ENCODE assay signal across 8 cellular contexts in genomic region chr22:21836486-21836885, GRCh38. TPM values are rescaled to one million over a fixed set of nuclear protein-coding genes. Genes with fewer than 3 reads are reported as not detected.
DNase-seq lines count a peak whose midpoint lies in the region; ATAC-seq and TF ChIP-seq lines count a peak whose summit lies in the region.
"Not testable (repeated sequence)": the region's sequence is repeated elsewhere in the genome, so short reads cannot be mapped to it uniquely, and the experiment has no call there.

No MANE protein-coding gene starts in this region.

- H3K27ac ChIP-seq in GM23248 (peak overlapping the region; percentile 82), ascending aorta (peak overlapping the region; percentile 68 to 87), heart left ventricle (peak overlapping the region in 10 of 12 donors; percentile 77 to 93 (median 89)), uterus (peak overlapping the region; percentile 87 to 97)

- not testable (repeated sequence) for TF ChIP-seq POLR2A in heart left ventricle (IDR thresholded peaks at IDR 0.05); uterus (IDR thresholded peaks at IDR 0.05)

- H3K9me3 ChIP-seq in GM23248 (ENCODE audit: low read depth); ascending aorta; heart left ventricle; uterus: not testable (repeated sequence)

- not testable (repeated sequence) for H2AFZ ChIP-seq in GM23248

- intact Hi-C loops in ascending aorta (cut with DNase I) = loop anchor here (2.0 kb wide), 2 partner anchors 20 to 30 kb away; partner anchors contain the start of gene MAPK1
- intact Hi-C loops in heart left ventricle (cut with DNase I); uterus (cut with DNase I; ENCODE audit: low total_unique reads): not testable (repeated sequence)

- not testable (repeated sequence) for H3K9me2 ChIP-seq in GM23248 (ENCODE audit: insufficient read depth)

- not testable (repeated sequence) for H3K4me3 Mint-ChIP-seq in chondrocyte (ENCODE audit: unreplicated experiment); memory B cell; osteocyte (ENCODE audit: unreplicated experiment); stimulated activated memory B cell treated with anti-CD40 and anti-IgM and Interleukin-4, amounts not matched to agents 10 μg/mL and 1 μg/mL and 100 μg/mL, for 72 hours

- H4K20me1 ChIP-seq in GM23248 (ENCODE audit: insufficient read depth) = peaks cover 23% of the 10 kb centered on the region

- not testable (repeated sequence) for H3K9me3 Mint-ChIP-seq in chondrocyte (ENCODE audit: low read depth); memory B cell; osteocyte (ENCODE audit: unreplicated experiment); stimulated activated memory B cell treated with anti-CD40 and anti-IgM and Interleukin-4, amounts not matched to agents 10 μg/mL and 1 μg/mL and 100 μg/mL, for 72 hours

- H3K36me3 Mint-ChIP-seq in chondrocyte (ENCODE audit: low read depth); memory B cell; osteocyte (ENCODE audit: unreplicated experiment): not testable (repeated sequence)
- peaks cover 14% of the 10 kb centered on the region for H3K36me3 Mint-ChIP-seq in stimulated activated memory B cell treated with anti-CD40 and anti-IgM and Interleukin-4, amounts not matched to agents 10 μg/mL and 1 μg/mL and 100 μg/mL, for 72 hours

- not testable (repeated sequence) for H3K27me3 ChIP-seq in GM23248 (replicated peaks; ENCODE audit: insufficient read depth); ascending aorta; heart left ventricle; uterus

- in situ Hi-C loops in GM23248 (cut with MboI) = not testable (repeated sequence)

- peaks cover 38% of the 10 kb centered on the region; the same call in 1 of the 2 replicates for H3F3A ChIP-seq in GM23248 (ENCODE audit: insufficient read depth)

- not testable (repeated sequence) for TF ChIP-seq CTCF in ascending aorta (IDR thresholded peaks at IDR 0.05); chondrocyte (IDR thresholded peaks at IDR 0.05); heart left ventricle (IDR thresholded peaks at IDR 0.05); osteocyte (IDR thresholded peaks at IDR 0.05); uterus (IDR thresholded peaks at IDR 0.05)

- H3K9ac ChIP-seq in GM23248 = not testable (repeated sequence)

- DNase-seq in GM23248; ascending aorta (ENCODE audit: low spot score in 2 of 2); chondrocyte (ENCODE audit: low spot score); heart left ventricle; memory B cell (ENCODE audit: low spot score in 2 of 2); osteocyte (ENCODE audit: extremely low spot score, unreplicated experiment); uterus: not testable (repeated sequence)

- WGBS in GM23248 (ENCODE audit: low coverage in 1 of 2, low lambda C conversion rate in 2 of 2, missing lambda C conversion rate in 2 of 2), 2 experiments = 92 to 95% methylated on average over 15 of the region's 15 CpGs
- WGBS in heart left ventricle, 4 donors = 92 to 97% (median 95%) methylated on average over 15 of the region's 15 CpGs

- H3K4me1 ChIP-seq in GM23248 (ENCODE audit: insufficient read depth) (peaks cover 35% of the 10 kb centered on the region), ascending aorta (peaks cover 2 to 41% of the 10 kb centered on the region in 2 donors), heart left ventricle (peaks cover 10 to 73% (median 55%) of the 10 kb centered on the region in 12 donors)
- H3K4me1 ChIP-seq in uterus = not testable (repeated sequence)

- H3K27ac Mint-ChIP-seq in chondrocyte (ENCODE audit: unreplicated experiment) = peak overlapping the region; percentile 80
- H3K27ac Mint-ChIP-seq in memory B cell = peak overlapping the region; percentile 94
- H3K27ac Mint-ChIP-seq in osteocyte (ENCODE audit: unreplicated experiment) = peak overlapping the region; percentile 78
- H3K27ac Mint-ChIP-seq in stimulated activated memory B cell treated with anti-CD40 and anti-IgM and Interleukin-4, amounts not matched to agents 10 μg/mL and 1 μg/mL and 100 μg/mL, for 72 hours = peak overlapping the region; percentile 86

- peak overlapping the region; percentile 76 for H3K4me2 ChIP-seq in GM23248 (ENCODE audit: unreplicated experiment)

- not testable (repeated sequence) for H3K36me3 ChIP-seq in GM23248 (ENCODE audit: low read depth); ascending aorta; heart left ventricle; uterus

- not testable (repeated sequence) for H3K4me3 ChIP-seq in GM23248, ascending aorta, heart left ventricle, uterus

- peaks cover 99% of the 10 kb centered on the region for H3K79me2 ChIP-seq in GM23248 (ENCODE audit: insufficient read depth)

- H3K27me3 Mint-ChIP-seq in chondrocyte (ENCODE audit: low read depth); memory B cell; osteocyte (ENCODE audit: unreplicated experiment); stimulated activated memory B cell treated with anti-CD40 and anti-IgM and Interleukin-4, amounts not matched to agents 10 μg/mL and 1 μg/mL and 100 μg/mL, for 72 hours: not testable (repeated sequence)

- H3K4me1 Mint-ChIP-seq in chondrocyte (ENCODE audit: low read depth) = peaks cover 56% of the 10 kb centered on the region
- H3K4me1 Mint-ChIP-seq in memory B cell = peaks cover 47% of the 10 kb centered on the region
- peaks cover 49% of the 10 kb centered on the region for H3K4me1 Mint-ChIP-seq in osteocyte (ENCODE audit: unreplicated experiment)
- peaks cover 72% of the 10 kb centered on the region for H3K4me1 Mint-ChIP-seq in stimulated activated memory B cell treated with anti-CD40 and anti-IgM and Interleukin-4, amounts not matched to agents 10 μg/mL and 1 μg/mL and 100 μg/mL, for 72 hours

- not testable (repeated sequence) for ATAC-seq in heart left ventricle; memory B cell (ENCODE audit: low read depth); stimulated activated memory B cell treated with anti-CD40 and anti-IgM and Interleukin-4, amounts not matched to agents 10 μg/mL and 1 μg/mL and 100 μg/mL, for 72 hours

RNA-seq across cellular contexts. Expression of gene MAPK1, which starts 31.0 kb away (rescaled TPM):
- total RNA-seq in GM23248 (2014; rRNA removed; shearing (Covaris generic)) = 70.2 and 72.3 TPM in 2 replicates
- polyA plus RNA-seq in GM23248 (2016; fragmentation: Nextera tagmentation; extraction: Ambion mirVana) (76.0 and 83.6 TPM in 2 replicates), heart left ventricle (10 to 100 TPM in 1 of 2 donors, 1 to 10 TPM in 1; 8.0 to 31.8 TPM)
- total RNA-seq in ascending aorta (43.3 TPM), chondrocyte (139 to 157 TPM (median 156 TPM) in 3 replicates), heart left ventricle (100 to 1,000 TPM in 6 of 9 donors, 10 to 100 TPM in 3; 30.1 to 140 (median 106) TPM), osteocyte (154 and 159 TPM in 2 replicates), uterus (100 to 1,000 TPM in 1 of 4 donors, 10 to 100 TPM in 3; 45.3 to 122 (median 75.2) TPM)
